In genomic region chr11:110290591-110291334, GRCh38 we compare ENCODE assay signal across 1 cellular context.
TF ChIP-seq lines count a peak whose summit lies in the region.

No MANE protein-coding gene starts in this region.

TF ChIP-seq in HepG2, 621 proteins besides CTCF, POLR2A, EP300 and RAD21 (continued from another document):
- TF ChIP-seq HOMEZ (CRISPR knock-in tag; IDR thresholded peaks at IDR 0.05; ENCODE audit: low read depth) (peak; percentile 27; the same call in 1 of the 2 replicates), ZNF263 (CRISPR knock-in tag; IDR thresholded peaks at IDR 0.05) (0 out of 2 replicates have a peak, but pooled peaks have one; percentile 35), ZNF644 (CRISPR knock-in tag; IDR thresholded peaks at IDR 0.05; ENCODE audit: low read depth) (0 out of 2 replicates have a peak, but pooled peaks have one; percentile 17), ZNF770 (CRISPR knock-in tag; IDR thresholded peaks at IDR 0.05) (peak; percentile 65; the same call in 1 of the 2 replicates), GATAD2A (CRISPR knock-in tag; IDR thresholded peaks at IDR 0.05) (0 out of 2 replicates have a peak, but pooled peaks have one; percentile 43), HDAC1 (CRISPR knock-in tag; IDR thresholded peaks at IDR 0.05) (no peak)
